8 cellular contexts compared by ENCODE assay signal in genomic region chr17:49763735-49764558, GRCh38. TPM values are rescaled to one million over a fixed set of nuclear protein-coding genes. Genes with fewer than 3 reads are reported as not detected.
DNase-seq lines count a peak whose midpoint lies in the region; ATAC-seq and TF ChIP-seq lines count a peak whose summit lies in the region.

FAM117A (minus strand) TSS chr17:49764131; CDS start chr17:49764087, 44 bp downstream.

- TF ChIP-seq CTCF in OCI-LY7 (conservative IDR thresholded peaks at IDR 0.05; ENCODE audit: low read length) (no peak), epithelial cell of esophagus (IDR thresholded peaks at IDR 0.05; ENCODE audit: insufficient read depth, low read depth, low read length, missing control alignments) (no peak)

- ATAC-seq in GM21528 (IDR thresholded peaks at IDR 0.05; ENCODE audit: low FRiP score, unreplicated experiment), result peak; percentile 91

- peaks cover 41% of the 10 kb centered on the region for H3K4me1 ChIP-seq in OCI-LY7 (ENCODE audit: insufficient read depth, low read length, poor library complexity, severe bottlenecking)
- peaks cover 43% of the 10 kb centered on the region for H3K4me1 ChIP-seq in mononuclear cell (ENCODE audit: insufficient read depth, low read length)

- peaks cover 49% of the 10 kb centered on the region for H3K79me2 ChIP-seq in OCI-LY7 (ENCODE audit: insufficient read depth, low read depth, low read length)

- POLR2A ChIA-PET in OCI-LY7 (lab: Charles Lee), result interaction anchor here (0.6 to 9.3 kb wide), 19 partner anchors 8 to 55 kb away, joined by 3 to 124 read pairs (median 5); partner anchors contain the start of gene KAT7

- H3K36me3 ChIP-seq in OCI-LY7 (ENCODE audit: insufficient read depth, low read length), result peaks cover 8% of the 10 kb centered on the region

- CTCF ChIA-PET in OCI-LY7 (lab: Charles Lee; ENCODE audit: unreplicated experiment), result interaction anchor here (0.9 kb wide), 1 partner anchor 13 kb away, joined by 4 read pairs; no protein-coding TSS in a partner anchor

- H3K27ac ChIP-seq in OCI-LY7 (ENCODE audit: low read depth, low read length, poor library complexity, severe bottlenecking), result peak within 1 kb of the TSS; percentile 79

- H3K27me3 ChIP-seq in mononuclear cell (ENCODE audit: insufficient read depth, low read length), result no peaks in the 10 kb centered on the region

- H2AFZ ChIP-seq in OCI-LY7 (ENCODE audit: low read length), result peak within 1 kb of the TSS; percentile 11; the same call in 1 of the 2 replicates

- H3K9me2 ChIP-seq in OCI-LY7 (ENCODE audit: insufficient read depth, low read length), result no peaks in the 10 kb centered on the region

- DNase-seq in DMS 273 treated with DMSO at 0.1 percent for 48 hours (lab: John Stamatoyannopoulos, UW) (peak; percentile 98), HuH-7.5 (ENCODE audit: low spot score) (peak; percentile 98), OCI-LY7 (ENCODE audit: low spot score) (peak; percentile 99), epithelial cell of esophagus (ENCODE audit: low read depth) (peak; percentile 100)
- DNase-seq in activated CD8-positive, alpha-beta memory T cell treated with anti-CD3 and anti-CD28 coated beads, Interleukin-2, amount 50 U/mL, for 48 hours, result peak; percentile 92
- DNase-seq in stimulated activated CD8-positive, alpha-beta memory T cell treated with anti-CD3 and anti-CD28 coated beads, Interleukin-2, amount 100 ng/mL, for 48 hours (ENCODE audit: low read depth in 2 of 2), result peak; percentile 82 to 94

- no TSS peak for BruUV-seq in OCI-LY7 (replicated peaks; lab: Mats Ljungman, UMichigan)

- peak within 1 kb of the TSS; percentile 94 for H3K4me2 ChIP-seq in OCI-LY7 (ENCODE audit: low read length)

- intact Hi-C loops in OCI-LY7 (cut with micrococcal nuclease; ENCODE audit: unreplicated experiment), result loop anchor here (2.0 kb wide), 2 partner anchors 15 to 25 kb away; partner anchors contain the start of gene KAT7

- H3K4me3 ChIP-seq in OCI-LY7 (ENCODE audit: low read depth, low read length, poor library complexity, severe bottlenecking) (peak within 1 kb of the TSS; percentile 87), epithelial cell of esophagus (ENCODE audit: low read length) (peak within 1 kb of the TSS; percentile 73), mononuclear cell (ENCODE audit: low read length) (peak within 1 kb of the TSS; percentile 55)

- H3K9me3 ChIP-seq in OCI-LY7 (ENCODE audit: low read length) (peaks cover 18% of the 10 kb centered on the region; the same call in 1 of the 2 replicates), mononuclear cell (ENCODE audit: low read depth, low read length) (no peaks in the 10 kb centered on the region)

- H4K20me1 ChIP-seq in OCI-LY7 (ENCODE audit: insufficient read depth, low read length), result peaks cover 15% of the 10 kb centered on the region; the same call in 1 of the 2 replicates

RNA-seq across cellular contexts. Expression of gene FAM117A, which starts in this region (rescaled TPM):
- total RNA-seq in OCI-LY7 (2014; rRNA removed; shearing (Covaris generic)), result 29.9 and 40.4 TPM in 2 replicates
- total RNA-seq in OCI-LY7 (2022), result 44.3 and 45.2 TPM in 2 replicates
- 15.7 TPM for total RNA-seq in mononuclear cell

Comparison
In these comparisons a context has a peak if more than half of its experiments do, and no peak if none do; other contexts are left out.
1. Peak in every context shown above with its lines: DNase-seq, ATAC-seq, H3K4me3 ChIP-seq and H3K27ac ChIP-seq.